In genomic region chr17:48101012-48101720, GRCh38 we compare ENCODE assay signal across 8 cellular contexts. TPM values are rescaled to one million over a fixed set of nuclear protein-coding genes. Genes with fewer than 3 reads are reported as not detected.
DNase-seq lines count a peak whose midpoint lies in the region; ATAC-seq, FAIRE-seq and TF ChIP-seq lines count a peak whose summit lies in the region.

Gene CBX1, minus strand, starts transcription at chr17:48101478. Its CDS starts 24,474 bp downstream, at chr17:48077004.

- no peak for FAIRE-seq in astrocyte (lab: Jason Lieb, UNC)

- peak within 1 kb of the TSS; percentile 79 for H3K4me3 ChIP-seq in astrocyte (ENCODE audit: insufficient read depth, low read depth, low read length)
- peak within 1 kb of the TSS; percentile 92 for H3K4me3 ChIP-seq in rectal smooth muscle tissue (ENCODE audit: low read length)
- peak within 1 kb of the TSS; percentile 94 to 97 for H3K4me3 ChIP-seq in vagina

- H3K4me3 Mint-ChIP-seq in astrocyte (ENCODE audit: unreplicated experiment), result peak within 1 kb of the TSS; percentile 99

- peaks cover 52% of the 10 kb centered on the region for H3K79me2 ChIP-seq in astrocyte (ENCODE audit: insufficient read depth, low read length)

- peak in 1 of 2 donors; percentile 77 for TF ChIP-seq POLR2A in vagina (IDR thresholded peaks at IDR 0.05)

- intact Hi-C loops in vagina (cut with DNase I), result no loop called here

- ATAC-seq in GM18508 (IDR thresholded peaks at IDR 0.05; ENCODE audit: insufficient read depth, unreplicated experiment) (peak; percentile 53), HG02981 (IDR thresholded peaks at IDR 0.05; ENCODE audit: unreplicated experiment) (peak; percentile 88)

- H3K36me3 ChIP-seq in astrocyte (ENCODE audit: insufficient read depth, low read length) (no peaks in the 10 kb centered on the region), rectal smooth muscle tissue (ENCODE audit: control insufficient read depth, insufficient read depth, low read length) (no peaks in the 10 kb centered on the region), vagina (no peaks in the 10 kb centered on the region)

- no peaks in the 10 kb centered on the region for H3K9me3 ChIP-seq in astrocyte (ENCODE audit: insufficient read depth, low read depth, low read length)
- H3K9me3 ChIP-seq in vagina, result no peaks in the 10 kb centered on the region

- no peaks in the 10 kb centered on the region for H3K4me1 Mint-ChIP-seq in astrocyte (ENCODE audit: low read depth, unreplicated experiment)

- no peaks in the 10 kb centered on the region for H3K27me3 Mint-ChIP-seq in astrocyte (ENCODE audit: low read depth, unreplicated experiment)

- no peaks in the 10 kb centered on the region for H3K36me3 Mint-ChIP-seq in astrocyte (ENCODE audit: low read depth, unreplicated experiment)

- H3K27ac Mint-ChIP-seq in astrocyte (ENCODE audit: unreplicated experiment), result peak within 1 kb of the TSS; percentile 35

- no peak for TF ChIP-seq CTCF in astrocyte (IDR thresholded peaks at IDR 0.05; ENCODE audit: insufficient read depth, low read depth, low read length)
- no peak for TF ChIP-seq CTCF in vagina (IDR thresholded peaks at IDR 0.05)

- no peaks in the 10 kb centered on the region for H3K27me3 ChIP-seq in astrocyte (ENCODE audit: insufficient read depth, low read length)
- H3K27me3 ChIP-seq in rectal smooth muscle tissue (ENCODE audit: control insufficient read depth, insufficient read depth, low read length), result no peaks in the 10 kb centered on the region
- H3K27me3 ChIP-seq in vagina, result no peaks in the 10 kb centered on the region

- peaks cover 37% of the 10 kb centered on the region for H4K20me1 ChIP-seq in astrocyte (ENCODE audit: insufficient read depth, low read length)

- H3K27ac ChIP-seq in astrocyte (ENCODE audit: low read depth, low read length) (peak within 1 kb of the TSS; percentile 84), rectal smooth muscle tissue (ENCODE audit: low read depth, low read length) (peak within 1 kb of the TSS; percentile 89), vagina (peak within 1 kb of the TSS; percentile 90)

- H2AFZ ChIP-seq in astrocyte (ENCODE audit: low read depth, low read length), result peak within 1 kb of the TSS; percentile 88

- peak within 1 kb of the TSS; percentile 85 for H3K9ac ChIP-seq in astrocyte (ENCODE audit: low read length)
- H3K9ac ChIP-seq in rectal smooth muscle tissue (ENCODE audit: low read length), result peak within 1 kb of the TSS; percentile 40

- H3K4me2 ChIP-seq in astrocyte (ENCODE audit: low read length), result peak within 1 kb of the TSS; percentile 85

- H3K4me1 ChIP-seq in astrocyte (ENCODE audit: insufficient read depth, low read length), result peaks cover 6% of the 10 kb centered on the region
- H3K4me1 ChIP-seq in rectal smooth muscle tissue (ENCODE audit: control insufficient read depth, insufficient read depth, low read length), result no peaks in the 10 kb centered on the region
- H3K4me1 ChIP-seq in vagina, result peaks cover 22% of the 10 kb centered on the region

- DNase-seq in NCI-H2029 treated with DMSO at 0.1 percent for 48 hours (lab: John Stamatoyannopoulos, UW) (peak; percentile 61), T-helper 22 cell (ENCODE audit: low read depth) (peak; percentile 90), astrocyte (ENCODE audit: low read depth) (peak; percentile 86), hepatic stellate cell (ENCODE audit: low spot score) (peak; percentile 89), vagina (ENCODE audit: extremely low spot score in 2 of 2) (peak in 1 of 2 donors; percentile 90)

- H3K9me3 Mint-ChIP-seq in astrocyte (ENCODE audit: unreplicated experiment), result no peaks in the 10 kb centered on the region

RNA-seq across cellular contexts. Expression of gene CBX1, which starts in this region (rescaled TPM):
- 62.8 and 69.3 TPM in 2 replicates for total RNA-seq in astrocyte
- total RNA-seq in vagina, result 43.5 TPM
